In the genomic region with DNA sequence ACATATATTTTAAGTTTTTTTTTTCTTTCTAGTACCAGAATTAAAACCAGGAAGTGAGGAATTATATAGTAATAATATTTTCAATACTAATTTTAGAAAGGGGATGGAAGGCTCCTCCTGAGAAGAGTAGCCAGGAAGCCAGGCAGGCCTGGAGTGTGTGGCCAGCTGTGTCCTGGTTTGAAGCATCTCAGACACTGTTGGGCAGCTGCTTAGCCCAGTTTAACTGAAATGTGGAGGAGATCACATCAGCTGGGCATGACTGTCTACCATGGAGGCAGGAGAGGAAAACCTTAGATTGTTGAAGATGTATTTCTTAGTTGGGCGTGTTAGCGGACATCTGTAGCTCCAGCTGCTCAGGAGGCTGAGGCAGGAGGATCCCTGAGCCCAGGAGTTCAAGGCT, we compare ENCODE assay signal across 17 cellular contexts.
"Had no signal": no experiment of that assay in that cellular context is flagged by ENCODE, and none has a peak within 500 bp of the region (broad histone marks: within the 10 kb centered on the region; RNA-seq: fewer than 3 reads in every experiment).

No MANE protein-coding gene starts in this region.

- DNase-seq: activated CD4-positive, alpha-beta T cell treated with anti-CD3 and anti-CD28 coated beads, Interleukin-2, amount 10 ng/mL, durations not matched to agents 24 days and 14 days; activated CD4-positive, CD25-positive, alpha-beta regulatory T cell; activated CD8-positive, alpha-beta memory T cell treated with anti-CD3 and anti-CD28 coated beads, Interleukin-2, amount 50 U/mL, for 48 hours; activated gamma-delta T cell treated with Interleukin-2 at 50 U/mL for 16 hours; activated naive CD8-positive, alpha-beta T cell treated with anti-CD3 and anti-CD28 coated beads, Interleukin-2, amount 10 ng/mL, durations not matched to agents 7 days and 5 days; activated T-cell treated with anti-CD3 and anti-CD28 coated beads, Interleukin-2, amount 50 U/mL, for 72 hours; aorta; dorsolateral prefrontal cortex; erythroblast; islet precursor cell; mucosa of descending colon had no signal

- H3K4me3 ChIP-seq: breast epithelium, dorsolateral prefrontal cortex, gastroesophageal sphincter, hepatocyte, mucosa of descending colon, smooth muscle cell, suprapubic skin had no signal

- H3K27me3 ChIP-seq: breast epithelium, dorsolateral prefrontal cortex, gastroesophageal sphincter, hepatocyte, suprapubic skin had no signal

- H3K27ac ChIP-seq: breast epithelium, hepatocyte, suprapubic skin had no signal

- H2AFZ ChIP-seq: hepatocyte had no signal

- H3K4me1 ChIP-seq: breast epithelium had no signal

- H3K4me2 ChIP-seq: hepatocyte, smooth muscle cell had no signal

- H3K9me3 ChIP-seq: breast epithelium, gastroesophageal sphincter, mucosa of descending colon, suprapubic skin had no signal

- H3K36me3 ChIP-seq: breast epithelium, gastroesophageal sphincter, suprapubic skin had no signal

- ATAC-seq: activated T-cell treated with anti-CD3 and anti-CD28 coated beads, Interleukin-2, amount 50 U/mL, for 72 hours; gastroesophageal sphincter; mucosa of descending colon; natural killer cell treated with Interleukin-12 subunit alpha and Interleukin-12 subunit beta and Interleukin-15 and Interleukin-18, amount 100 ng/mL, for 72 hours had no signal
